ENCODE assay signal across 14 cellular contexts in the genomic region with DNA sequence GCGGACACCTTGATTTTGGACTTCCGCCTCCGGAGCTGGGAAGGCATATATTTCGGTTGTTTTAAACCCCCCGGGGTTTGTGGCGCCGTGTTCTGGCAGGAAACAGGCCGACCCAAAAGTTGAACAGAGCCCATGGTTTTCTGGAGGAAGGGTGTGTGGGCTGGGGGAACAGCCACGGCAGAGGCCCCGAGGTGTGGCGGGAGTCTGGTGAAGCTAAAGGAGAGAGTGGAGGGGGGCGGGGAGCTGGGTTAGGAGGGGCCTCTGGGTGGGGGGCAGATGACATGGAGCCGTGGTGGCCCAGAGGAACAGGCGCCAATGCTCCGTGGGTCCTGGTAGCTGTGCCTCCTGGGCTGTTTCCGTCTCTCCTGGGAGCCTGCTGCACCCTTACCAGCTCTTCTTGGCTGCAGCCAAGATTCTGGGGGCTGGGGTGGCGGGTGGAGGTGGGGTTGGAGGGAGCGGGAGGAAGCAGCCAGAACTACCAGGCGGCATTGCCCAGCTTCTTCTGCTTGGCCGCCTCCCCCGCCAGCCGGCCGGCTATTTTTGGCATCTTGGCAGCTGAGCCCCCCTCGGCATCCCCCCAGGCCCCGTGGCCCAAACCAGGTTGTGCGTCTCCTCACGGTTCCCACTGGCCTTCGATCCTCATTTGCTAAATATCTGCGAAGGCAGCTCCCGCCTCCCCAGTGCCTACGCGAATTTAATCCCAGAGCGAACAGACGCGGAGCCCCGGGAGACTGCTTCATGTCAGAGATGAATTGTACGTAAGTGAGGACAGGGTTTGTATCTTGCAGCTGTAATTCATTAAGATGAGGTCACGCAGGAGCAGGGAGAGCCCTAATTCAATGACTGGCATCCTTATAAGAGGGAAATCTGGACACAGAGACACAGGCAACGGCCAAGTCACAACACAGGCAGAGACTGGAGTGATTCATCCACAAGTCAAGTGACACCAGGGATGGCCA. TPM values are rescaled to one million over a fixed set of nuclear protein-coding genes. Genes with fewer than 3 reads are reported as not detected.
DNase-seq lines count a peak whose midpoint lies in the region; ATAC-seq and TF ChIP-seq lines count a peak whose summit lies in the region.
"Had no signal": no experiment of that assay in that cellular context is flagged by ENCODE, and none has a peak within 500 bp of the region (broad histone marks: within the 10 kb centered on the region; RNA-seq: fewer than 3 reads in every experiment).

No MANE protein-coding gene starts in this region.

- intact Hi-C loops in mucosa of descending colon (cut with DNase I, micrococcal nuclease): no loop called here
- intact Hi-C loops in uterus (cut with DNase I; ENCODE audit: low total_unique reads): no loop called here
- intact Hi-C loops in right lobe of liver (cut with DNase I): no loop called here

- H3K9me3 ChIP-seq in mucosa of descending colon (no peaks in the 10 kb centered on the region), uterus (no peaks in the 10 kb centered on the region), right lobe of liver (no peaks in the 10 kb centered on the region)
- H3K9me3 ChIP-seq: A549 had no signal

- H3K27me3 ChIP-seq in uterus (peaks cover under 1 to 8% of the 10 kb centered on the region in 2 donors), right lobe of liver (peaks cover 0 to 21% of the 10 kb centered on the region in 2 donors)

- H3K36me3 ChIP-seq in mucosa of descending colon (ENCODE audit: low read depth) (no peaks in the 10 kb centered on the region), uterus (no peaks in the 10 kb centered on the region), right lobe of liver (no peaks in the 10 kb centered on the region)

- ATAC-seq in mucosa of descending colon: peak; percentile 16
- no peak for ATAC-seq in GM18873 (IDR thresholded peaks at IDR 0.05; ENCODE audit: low FRiP score, unreplicated experiment)
- no peak for ATAC-seq in right lobe of liver
- ATAC-seq: A549 had no signal

- peak overlapping the region; percentile 3 to 24 for H3K27ac ChIP-seq in coronary artery
- peak overlapping the region; percentile 41 to 57 for H3K27ac ChIP-seq in uterus
- H3K27ac ChIP-seq in right lobe of liver: no peak overlapping the region
- H3K27ac ChIP-seq: A549 had no signal

- 48% methylated on average over 19 of the region's 39 CpGs for WGBS in right lobe of liver (ENCODE audit: insufficient coverage, low coverage, low lambda C conversion rate, missing lambda C conversion rate)

- H3K4me3 ChIP-seq in coronary artery (peak overlapping the region; percentile 52), mucosa of descending colon (no peak overlapping the region), uterus (no peak overlapping the region), right lobe of liver (no peak overlapping the region)
- H3K4me3 ChIP-seq: A549 had no signal

- peak; percentile 5 for DNase-seq in NCI-H1694 treated with DMSO at 0.1 percent for 48 hours (lab: John Stamatoyannopoulos, UW)
- no peak for DNase-seq in NCI-H1694 (lab: John Stamatoyannopoulos, UW)
- no peak for DNase-seq in coronary artery (ENCODE audit: low spot score)
- DNase-seq in mucosa of descending colon: peak in 1 of 3 donors; percentile 28
- peak; percentile 61 to 70 for DNase-seq in uterus
- DNase-seq in NOMO-1 treated with dmso at 0.1 percent for 144 hours (lab: John Stamatoyannopoulos, UW; ENCODE audit: unreplicated experiment): no peak
- no peak for DNase-seq in right lobe of liver
- DNase-seq: activated CD4-positive, alpha-beta memory T cell treated with anti-CD3 and anti-CD28 coated beads, Interleukin-2, amount 10 ng/mL, durations not matched to agents 7 days and 5 days; KBM-7; kidney glomerular epithelial cell; stimulated activated CD4-positive, alpha-beta T cell treated with anti-CD3 and anti-CD28 coated beads, Interleukin-2, amount 100 ng/mL, for 48 hours had no signal

- TF ChIP-seq CTCF in coronary artery (IDR thresholded peaks at IDR 0.05) (no peak), mucosa of descending colon (IDR thresholded peaks at IDR 0.05) (no peak), uterus (IDR thresholded peaks at IDR 0.05) (no peak), right lobe of liver (IDR thresholded peaks at IDR 0.05) (no peak)

- H3K4me1 ChIP-seq in mucosa of descending colon (ENCODE audit: low read depth): peaks cover 17% of the 10 kb centered on the region
- peaks cover 0 to 30% of the 10 kb centered on the region in 2 donors for H3K4me1 ChIP-seq in uterus
- peaks cover 0 to 18% (median 0%) of the 10 kb centered on the region in 4 donors for H3K4me1 ChIP-seq in right lobe of liver

- no peak for TF ChIP-seq POLR2A in uterus (IDR thresholded peaks at IDR 0.05)
- no peak for TF ChIP-seq POLR2A in right lobe of liver (IDR thresholded peaks at IDR 0.05)

RNA-seq across cellular contexts. Expression of a gene that starts 12.7 kb away (rescaled TPM):
- total RNA-seq in mucosa of descending colon (1 to 10 TPM in 2 of 3 donors, under 1 TPM in 1; 0.29 to 1.4 (median 1.1) TPM), uterus (under 1 TPM in 2 of 4 donors, not detected in 2; 0.26 to 0.40 TPM), right lobe of liver (under 1 TPM; 0.07 to 0.49 (median 0.36) TPM)
- total RNA-seq: bronchial epithelial cell had no signal

RNA-seq across cellular contexts. Expression of a gene that starts 13.3 kb away (rescaled TPM):
- total RNA-seq in mucosa of descending colon (not detected), uterus (not detected), right lobe of liver (not detected)
- total RNA-seq: bronchial epithelial cell had no signal

RNA-seq across cellular contexts. Expression of a gene that starts 33.7 kb away (rescaled TPM):
- total RNA-seq in mucosa of descending colon (100 to 1,000 TPM in 1 of 3 donors, 10 to 100 TPM in 2; 60.3 to 111 (median 93.1) TPM), uterus (100 to 1,000 TPM in 3 of 4 donors, 10 to 100 TPM in 1; 51.8 to 186 (median 142) TPM), right lobe of liver (10 to 100 TPM; 22.4 to 64.2 (median 28.2) TPM)

RNA-seq across cellular contexts. Expression of a gene that starts 33.8 kb away (rescaled TPM):
- total RNA-seq in mucosa of descending colon (100 to 1,000 TPM; 119 to 177 (median 153) TPM), uterus (10 to 100 TPM; 14.3 to 58.5 (median 31.5) TPM), right lobe of liver (10 to 100 TPM; 11.8 to 39.8 (median 26.5) TPM)

RNA-seq across cellular contexts. Expression of a gene that starts 38.4 kb away (rescaled TPM):
- 1 to 10 TPM in 1 of 3 donors, under 1 TPM in 2; 0.38 to 2.4 (median 0.87) TPM for total RNA-seq in mucosa of descending colon
- total RNA-seq in uterus: not detected
- total RNA-seq in right lobe of liver: under 1 TPM in 3 of 6 experiments, not detected in 3; 0.28 to 0.81 (median 0.42) TPM
- total RNA-seq: bronchial epithelial cell had no signal

Comparison
In these comparisons a context has a peak if more than half of its experiments do, and no peak if none do; other contexts are left out.
1. DNase-seq: peak in NCI-H1694 treated with DMSO at 0.1 percent for 48 hours (single experiment) and uterus (2 of 2); none in NCI-H1694 (single experiment), coronary artery (single experiment), NOMO-1 treated with dmso at 0.1 percent for 144 hours (single experiment) and right lobe of liver (0 of 3).
2. H3K27ac ChIP-seq: peak in coronary artery (2 of 2) and uterus (2 of 2); none in right lobe of liver (0 of 3).